8 cellular contexts compared by ENCODE assay signal in the genomic region with DNA sequence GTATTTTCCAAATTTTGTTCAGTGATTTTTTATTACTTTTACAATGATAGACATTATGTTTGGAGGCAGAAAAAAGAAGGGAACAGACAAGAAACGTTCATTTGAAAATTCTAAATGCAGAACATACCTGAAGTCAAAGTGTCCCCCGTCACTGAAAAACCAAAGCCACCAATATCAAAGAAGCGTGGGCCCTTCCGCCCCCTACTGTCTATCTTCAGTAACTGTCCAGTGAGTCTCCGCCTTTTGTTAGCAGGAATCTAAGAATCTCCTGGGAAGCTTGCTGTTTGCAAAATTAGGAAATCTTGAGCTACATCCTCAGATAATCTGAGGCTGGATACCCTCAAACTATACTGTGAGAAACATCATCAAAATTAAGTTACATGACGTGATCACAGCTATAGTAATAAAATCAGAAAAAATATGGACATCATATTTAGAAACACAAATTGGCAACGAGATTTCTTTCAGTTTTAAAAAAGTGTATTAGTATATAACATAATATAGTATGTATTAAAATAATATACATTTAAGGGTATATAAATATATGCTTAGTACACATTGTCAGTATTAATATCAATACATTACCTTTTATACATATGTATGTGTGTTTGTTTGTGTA.
DNase-seq lines count a peak whose midpoint lies in the region; ATAC-seq, FAIRE-seq and TF ChIP-seq lines count a peak whose summit lies in the region.

No MANE protein-coding gene starts in this region.

- intact Hi-C loops in body of pancreas (cut with DNase I), result no loop called here

- H3K4me3 Mint-ChIP-seq in immature natural killer cell, result no peak overlapping the region

- H3K27me3 Mint-ChIP-seq in immature natural killer cell (ENCODE audit: low read depth in 3 of 3), result peaks cover 0 to 16% (median 3%) of the 10 kb centered on the region in 3 donors

- H3K4me3 ChIP-seq in RWPE2 (ENCODE audit: severe bottlenecking), result no peak overlapping the region
- H3K4me3 ChIP-seq in body of pancreas, result no peak overlapping the region

- 12 to 13% methylated on average over 7 of the region's 7 CpGs for WGBS in body of pancreas, 2 donors

- no peaks in the 10 kb centered on the region for H3K9me3 ChIP-seq in RWPE2 (ENCODE audit: severe bottlenecking)
- no peaks in the 10 kb centered on the region for H3K9me3 ChIP-seq in body of pancreas

- no peak for FAIRE-seq in HTR-8/SVneo (lab: Jason Lieb, UNC)

- peak; percentile 71 for DNase-seq in EH (ENCODE audit: low read depth)
- DNase-seq in HTR-8/SVneo (ENCODE audit: insufficient read length, low spot score), result peak; percentile 32
- no peak for DNase-seq in RWPE2 (ENCODE audit: low spot score)
- peak; percentile 45 to 59 (median 53) for DNase-seq in body of pancreas
- peak; percentile 33 to 45 (median 35) for DNase-seq in immature natural killer cell
- peak in 3 of 4 experiments; percentile 16 to 26 (median 22) for DNase-seq in stimulated activated CD4-positive, alpha-beta T cell treated with anti-CD3 and anti-CD28 coated beads, Interleukin-1b, Interleukin-23, amount 100 ng/mL, for 24 hours (ENCODE audit: low read depth in 4 of 4, low spot score in 1 of 4)
- DNase-seq in GF-D8 (lab: John Stamatoyannopoulos, UW), result no peak
- DNase-seq in HK-2 (ENCODE audit: unreplicated experiment), result no peak

- no peaks in the 10 kb centered on the region for H3K27me3 ChIP-seq in RWPE2 (ENCODE audit: insufficient read depth, poor library complexity, severe bottlenecking)
- H3K27me3 ChIP-seq in body of pancreas, result no peaks in the 10 kb centered on the region

- no peaks in the 10 kb centered on the region for H3K36me3 ChIP-seq in RWPE2 (ENCODE audit: low read depth)
- H3K36me3 ChIP-seq in body of pancreas (replicated peaks in 1 of 2; ENCODE audit: insufficient read depth in 1 of 2, low read depth in 2 of 2), result no peaks in the 10 kb centered on the region

- 0 out of 3 replicates have a peak, but pooled peaks have one; percentile 36 for ATAC-seq in RWPE2 (ENCODE audit: low read depth)
- ATAC-seq in body of pancreas, result peak; percentile 62

- TF ChIP-seq CTCF in RWPE2 (IDR thresholded peaks at IDR 0.05; ENCODE audit: poor library complexity, severe bottlenecking), result peak; percentile 94
- peak; percentile 72 to 88 (median 80) for TF ChIP-seq CTCF in body of pancreas (IDR thresholded peaks at IDR 0.05)

- H3K27ac Mint-ChIP-seq in immature natural killer cell, result no peak overlapping the region

- TF ChIP-seq POLR2A in body of pancreas (IDR thresholded peaks at IDR 0.05), result no peak

- no peaks in the 10 kb centered on the region for H3K4me1 Mint-ChIP-seq in immature natural killer cell

- H3K4me1 ChIP-seq in RWPE2 (ENCODE audit: insufficient read depth, poor library complexity, severe bottlenecking) (peaks cover 13% of the 10 kb centered on the region), body of pancreas (peaks cover 3% of the 10 kb centered on the region)

- H3K36me3 Mint-ChIP-seq in immature natural killer cell, result no peaks in the 10 kb centered on the region

- no peaks in the 10 kb centered on the region for H3K9me3 Mint-ChIP-seq in immature natural killer cell

- H3K27ac ChIP-seq in RWPE2 (ENCODE audit: poor library complexity, severe bottlenecking) (peak overlapping the region; percentile 11), body of pancreas (no peak overlapping the region)

Comparison
In these comparisons a context has a peak if more than half of its experiments do, and no peak if none do; other contexts are left out.
1. DNase-seq: peak in EH (single experiment), HTR-8/SVneo (single experiment), body of pancreas (4 of 4), immature natural killer cell (3 of 3) and stimulated activated CD4-positive, alpha-beta T cell treated with anti-CD3 and anti-CD28 coated beads, Interleukin-1b, Interleukin-23, amount 100 ng/mL, for 24 hours (3 of 4); none in RWPE2 (single experiment), GF-D8 (single experiment) and HK-2 (single experiment).